In the genomic region with DNA sequence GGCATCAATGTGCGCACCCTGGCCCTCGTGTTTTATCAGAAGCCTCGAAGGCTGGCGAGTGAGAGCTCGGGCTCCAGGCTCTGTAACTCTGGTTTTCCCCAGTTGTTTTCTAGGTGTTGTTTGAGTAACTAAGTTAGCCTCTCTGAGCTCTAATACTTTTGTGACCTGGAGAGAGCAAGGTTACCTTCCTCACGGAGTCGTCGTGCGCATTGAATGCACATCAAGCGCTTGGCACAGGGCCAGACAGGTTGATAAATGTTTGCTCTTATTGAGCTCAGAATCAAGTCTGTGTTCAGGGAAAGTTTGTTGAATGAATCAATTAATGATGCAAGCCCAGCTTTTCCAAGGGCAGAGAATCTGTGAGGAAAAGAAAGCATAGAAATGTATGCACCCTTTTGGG, we compare ENCODE assay signal across 29 cellular contexts. TPM values are rescaled to one million over a fixed set of nuclear protein-coding genes. Genes with fewer than 3 reads are reported as not detected.
DNase-seq lines count a peak whose midpoint lies in the region; ATAC-seq, FAIRE-seq and TF ChIP-seq lines count a peak whose summit lies in the region.
"Had no signal": no experiment of that assay in that cellular context is flagged by ENCODE, and none has a peak within 500 bp of the region (broad histone marks: within the 10 kb centered on the region; RNA-seq: fewer than 3 reads in every experiment).

No MANE protein-coding gene starts in this region.

- H3K27ac ChIP-seq in K562 (ENCODE audit: extremely low read depth, low read depth, low read length) (no peak overlapping the region), mucosa of rectum (ENCODE audit: low read depth in 2 of 2, low read length in 2 of 2) (peak overlapping the region; percentile 78 to 80)
- H3K27ac ChIP-seq: BLaER1, PC-9 had no signal

- no peak overlapping the region for H3K9ac ChIP-seq in K562 (ENCODE audit: insufficient read depth in 1 of 2, low read depth in 2 of 2, low read length in 2 of 2)
- peak overlapping the region in 1 of 2 donors; percentile 42 for H3K9ac ChIP-seq in mucosa of rectum (ENCODE audit: low read depth in 1 of 2, low read length in 2 of 2)
- H3K9ac ChIP-seq: BLaER1 had no signal

- no peak overlapping the region for H3K4me2 ChIP-seq in K562 (ENCODE audit: insufficient read depth, low read length)
- H3K4me2 ChIP-seq: BLaER1, PC-9 had no signal

- intact Hi-C loops in K562 (cut with micrococcal nuclease), result no loop called here

- H3K27me3 ChIP-seq in K562 (ENCODE audit: control insufficient read depth in 2 of 2, insufficient read depth in 2 of 2, low read length in 2 of 2) (peaks cover 23 to 29% of the 10 kb centered on the region in 2 experiments; a peak in 4 of 5 replicates), mucosa of rectum (ENCODE audit: control insufficient read depth in 2 of 2, insufficient read depth in 2 of 2, low read length in 2 of 2) (peaks cover 0 to 9% of the 10 kb centered on the region in 2 donors)
- H3K27me3 ChIP-seq: BLaER1 had no signal

- no peaks in the 10 kb centered on the region for H3K79me2 ChIP-seq in K562 (ENCODE audit: control insufficient read depth, insufficient read depth, low read length)

- in situ Hi-C loops in K562 (cut with MboI), result no loop called here

- TF ChIP-seq CTCF in K562 (IDR thresholded peaks at IDR 0.05 in 2 of 3, conservative IDR thresholded peaks at IDR 0.05 in 1 of 3; ENCODE audit: insufficient read depth in 2 of 3, low read depth in 1 of 3, low read length in 3 of 3), result no peak

- FAIRE-seq in K562 (lab: Jason Lieb, UNC), result no peak
- FAIRE-seq: D721Med, GM19239, H54 had no signal

- H2AFZ ChIP-seq in K562 (ENCODE audit: low read depth, low read length), result no peak overlapping the region
- H2AFZ ChIP-seq: PC-9 had no signal

- POLR2A ChIA-PET in K562 (lab: Yijun Ruan, JAX), result interaction anchor here (0.6 kb wide), 2 partner anchors 64 to 1400 kb away, joined by 3 read pairs; no protein-coding TSS in a partner anchor

- TF ChIP-seq RAD21 in K562 (CRISPR knock-in tag; conservative IDR thresholded peaks at IDR 0.05 in 1 of 2, IDR thresholded peaks at IDR 0.05 in 1 of 2), result no peak

- no peaks in the 10 kb centered on the region for H3K36me3 ChIP-seq in K562 (ENCODE audit: control insufficient read depth, insufficient read depth, low read length)
- H3K36me3 ChIP-seq in mucosa of rectum (ENCODE audit: control insufficient read depth in 2 of 2, insufficient read depth in 2 of 2, low read length in 2 of 2), result no peaks in the 10 kb centered on the region
- H3K36me3 ChIP-seq: BLaER1 had no signal

- ATAC-seq in K562 (no peak), HG02885 (IDR thresholded peaks at IDR 0.05; ENCODE audit: poor library complexity, unreplicated experiment) (no peak)

- WGBS in K562 (ENCODE audit: insufficient coverage, low coverage, missing lambda C conversion rate), result 0% methylated on average over 10 of the region's 10 CpGs

- no peaks in the 10 kb centered on the region for H3K9me1 ChIP-seq in K562 (ENCODE audit: control insufficient read depth, insufficient read depth, low read length)

- BruUV-seq in K562 (replicated peaks; lab: Mats Ljungman, UMichigan), result no TSS peak

- CTCF ChIA-PET in K562 (lab: Yijun Ruan, JAX; ENCODE audit: low intra/inter-chr PET ratio), result no interaction called here

- H3K9me3 ChIP-seq in K562 (replicated peaks; ENCODE audit: control insufficient read depth, insufficient read depth, low read depth, low read length) (no peaks in the 10 kb centered on the region), mucosa of rectum (ENCODE audit: control insufficient read depth in 2 of 2, low read length in 2 of 2) (no peaks in the 10 kb centered on the region)
- H3K9me3 ChIP-seq: BLaER1 had no signal

- no peaks in the 10 kb centered on the region for H3K4me1 ChIP-seq in K562 (replicated peaks in 1 of 2; ENCODE audit: control insufficient read depth in 2 of 2, insufficient read depth in 2 of 2, low read length in 2 of 2)
- peaks cover 16 to 22% of the 10 kb centered on the region in 2 donors for H3K4me1 ChIP-seq in mucosa of rectum (ENCODE audit: control insufficient read depth in 2 of 2, insufficient read depth in 2 of 2, low read length in 2 of 2)

- H3K4me3 ChIP-seq in K562 (no peak overlapping the region), mucosa of rectum (ENCODE audit: low read length in 2 of 2) (peak overlapping the region; percentile 12 to 23)
- H3K4me3 ChIP-seq: BLaER1, PC-9 had no signal

- TF ChIP-seq POLR2A in K562 (conservative IDR thresholded peaks at IDR 0.05), result no peak

- peak; percentile 19 for DNase-seq in NCI-H2227 (lab: John Stamatoyannopoulos, UW; ENCODE audit: unreplicated experiment)
- no peak for DNase-seq in NCI-H2227 treated with DMSO at 0.1 percent for 48 hours (lab: John Stamatoyannopoulos, UW)
- DNase-seq in NCI-H1105 treated with DMSO at 0.1 percent for 48 hours (lab: John Stamatoyannopoulos, UW), result peak; percentile 43
- DNase-seq in K562 (ENCODE audit: extremely low read depth in 1 of 4, low spot score in 3 of 4), result no peak
- no peak for DNase-seq in T-helper 9 cell
- no peak for DNase-seq in SKM-1 treated with dmso at 0.1 percent for 144 hours (lab: John Stamatoyannopoulos, UW; ENCODE audit: unreplicated experiment)
- DNase-seq: CD4-positive, alpha-beta T cell; Kasumi-1; NCI-H1694 treated with DMSO at 0.1 percent for 48 hours; NCI-H2081; NCI-H2171 treated with DMSO at 0.1 percent for 48 hours; NCI-H446; NCI-H524 treated with DMSO at 0.1 percent for 48 hours; NK-92 treated with Interleukin-12 subunit alpha and Interleukin-12 subunit beta, amount 100 ng/mL, for 24 hours; PC-9; Right ventricle myocardium superior; RPMI8226; T-helper 1 cell had no signal

- no peak for TF ChIP-seq EP300 in K562 (IDR thresholded peaks at IDR 0.05; ENCODE audit: low read length)

- H4K20me1 ChIP-seq in K562 (replicated peaks; ENCODE audit: control insufficient read depth, insufficient read depth, low read length), result no peaks in the 10 kb centered on the region
- H4K20me1 ChIP-seq: BLaER1 had no signal

TF ChIP-seq in K562, 482 proteins besides CTCF, POLR2A, EP300 and RAD21:
- peak; percentile 62 for TF ChIP-seq NFIC (IDR thresholded peaks at IDR 0.05)
- no peak for TF ChIP-seq ZNF143 (CRISPR knock-in tag; IDR thresholded peaks at IDR 0.05)

RNA-seq across cellular contexts. Expression of gene EDN3, which starts 33.5 kb away (rescaled TPM):
- total RNA-seq in K562 (2011; cell fraction: chromatin; rRNA removed; ENCODE audit: low replicate concordance), result not detected in 2 replicates
- total RNA-seq in K562 (2011; cell fraction: nucleolus; rRNA removed), result not detected in 2 replicates
- total RNA-seq in K562 (2011; cell fraction: nucleoplasm; rRNA removed), result not detected in 2 replicates
- not detected in 2 replicates for total RNA-seq in K562 (2014; rRNA removed)
- total RNA-seq in K562 (2014; rRNA removed; fragmentation: Illumina TruSeq; extraction: Trizol), result not detected in 2 replicates
- not detected in 2 replicates for total RNA-seq in K562 (2015; rRNA removed; fragmentation: Illumina TruSeq; extraction: Trizol)
- not detected in 2 replicates for total RNA-seq in K562 (2021)
- polyA plus RNA-seq in K562 (2011; rRNA removed), result not detected in 2 replicates
- polyA plus RNA-seq in K562 (2011; cell fraction: cytosol; rRNA removed), result not detected in 2 replicates
- polyA plus RNA-seq in K562 (2011; cell fraction: nucleus; rRNA removed), result not detected in 2 replicates
- not detected in 2 replicates for polyA plus RNA-seq in K562 (2012)
- not detected in 2 replicates for polyA plus RNA-seq in K562 (2014; fragmentation: Illumina TruSeq; extraction: Trizol)
- not detected for polyA plus RNA-seq in K562 (2014; fragmentation: Nextera tagmentation; extraction: Ambion mirVana)
- polyA plus RNA-seq in K562 (2014; rRNA removed), result not detected in 2 replicates
- polyA minus RNA-seq in K562 (2011; rRNA and poly(A)+ RNA removed), result not detected in 2 replicates
- polyA minus RNA-seq in K562 (2011; cell fraction: cytosol; rRNA and poly(A)+ RNA removed), result not detected in 2 replicates
- not detected in 2 replicates for polyA minus RNA-seq in K562 (2011; cell fraction: nucleus; rRNA and poly(A)+ RNA removed)
- total RNA-seq: A172, HT-29, M059J, PC-9, Right ventricle myocardium superior, SK-MEL-5 had no signal
- polyA plus RNA-seq: AG04450 had no signal

Comparison
In these comparisons a context has a peak if more than half of its experiments do, and no peak if none do; other contexts are left out.
1. DNase-seq: peak in NCI-H2227 (single experiment) and NCI-H1105 treated with DMSO at 0.1 percent for 48 hours (single experiment); none in NCI-H2227 treated with DMSO at 0.1 percent for 48 hours (single experiment), K562 (0 of 4), T-helper 9 cell (single experiment) and SKM-1 treated with dmso at 0.1 percent for 144 hours (single experiment).